In the genomic region with DNA sequence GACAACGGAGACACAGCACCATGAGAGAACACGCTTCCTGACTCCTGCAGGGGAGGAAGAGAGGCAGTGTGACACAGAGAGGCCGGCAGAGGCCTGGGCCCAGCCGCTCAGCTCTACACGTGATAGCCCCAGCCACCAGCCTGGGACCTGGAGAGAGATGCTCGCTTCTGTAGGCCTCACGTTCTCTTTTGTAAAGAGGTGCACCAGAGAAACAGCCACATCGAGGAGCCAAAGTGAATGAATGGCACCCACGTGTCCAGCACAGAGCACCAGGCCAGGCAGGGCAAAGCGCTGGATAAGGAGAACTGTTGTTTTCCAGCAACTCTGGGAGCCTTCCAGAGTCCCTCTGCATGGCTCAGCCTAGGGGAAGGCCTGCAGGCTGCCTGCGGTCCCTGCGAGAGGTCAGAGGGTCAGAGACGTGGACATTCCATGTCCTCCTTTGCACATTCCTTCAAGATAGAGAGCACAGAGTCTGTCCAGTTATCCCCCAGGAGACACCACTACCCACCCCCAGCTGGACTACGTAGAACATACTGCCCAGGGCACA, we compare ENCODE assay signal across 18 cellular contexts. TPM values are rescaled to one million over a fixed set of nuclear protein-coding genes. Genes with fewer than 3 reads are reported as not detected.
DNase-seq lines count a peak whose midpoint lies in the region; ATAC-seq, FAIRE-seq and TF ChIP-seq lines count a peak whose summit lies in the region.
"Had no signal": no experiment of that assay in that cellular context is flagged by ENCODE, and none has a peak within 500 bp of the region (broad histone marks: within the 10 kb centered on the region; RNA-seq: fewer than 3 reads in every experiment).

No MANE protein-coding gene starts in this region.

- DNase-seq in choroid plexus epithelial cell (ENCODE audit: low read depth) = peak; percentile 49
- DNase-seq in kidney = no peak
- DNase-seq in putamen (ENCODE audit: low spot score) = peak; percentile 54
- DNase-seq in SW 1271 (lab: John Stamatoyannopoulos, UW) = no peak
- DNase-seq in SIG-M5 (lab: John Stamatoyannopoulos, UW) = no peak
- DNase-seq: activated CD4-positive, alpha-beta memory T cell treated with anti-CD3 and anti-CD28 coated beads for 36 hours; activated naive CD4-positive, alpha-beta T cell treated with Interleukin-2 at 50 U/mL for 16 hours; Calu3; colonic mucosa; foreskin melanocyte; NCI-H2227 treated with DMSO at 0.1 percent for 48 hours; PC-3 had no signal

- no peaks in the 10 kb centered on the region for H3K9me3 ChIP-seq in kidney (ENCODE audit: control insufficient read depth in 1 of 2, low read length in 2 of 2)
- H3K9me3 ChIP-seq: colonic mucosa had no signal

- H3K27ac ChIP-seq in ACC112 (ENCODE audit: low read depth, low read length) (peak overlapping the region; percentile 69), kidney (ENCODE audit: low read depth in 2 of 2, low read length in 2 of 2) (peak overlapping the region; percentile 22 to 44)
- H3K27ac ChIP-seq: colonic mucosa, HL-60 had no signal

- H3K79me2 ChIP-seq in ACC112 (ENCODE audit: control insufficient read depth, insufficient read depth, low read length, unreplicated experiment) = no peaks in the 10 kb centered on the region

- H3K9ac ChIP-seq in kidney (ENCODE audit: low read length in 2 of 2) = no peak overlapping the region

- no peak overlapping the region for H2AFZ ChIP-seq in ACC112 (ENCODE audit: low read length, unreplicated experiment)

- intact Hi-C loops in kidney (cut with DNase I) = no loop called here

- H3K36me3 ChIP-seq in ACC112 (ENCODE audit: insufficient read depth, low read length) = 0 out of 2 replicates have a peak, but pooled peaks cover 3% of the 10 kb centered on the region
- H3K36me3 ChIP-seq in kidney (ENCODE audit: control insufficient read depth in 1 of 2, insufficient read depth in 2 of 2, low read length in 2 of 2) = no peaks in the 10 kb centered on the region
- H3K36me3 ChIP-seq: colonic mucosa had no signal

- no peak for FAIRE-seq in kidney (lab: Jason Lieb, UNC)

- peaks cover 3% of the 10 kb centered on the region; the same call in 1 of the 2 replicates for H3K27me3 ChIP-seq in ACC112 (ENCODE audit: insufficient read depth, low read length)

- H3K4me3 ChIP-seq in ACC112 (ENCODE audit: low read depth, low read length) = no peak overlapping the region
- no peak overlapping the region for H3K4me3 ChIP-seq in choroid plexus epithelial cell (ENCODE audit: low read depth, low read length)
- H3K4me3 ChIP-seq in kidney (ENCODE audit: low read length in 2 of 2) = no peak overlapping the region
- H3K4me3 ChIP-seq: colonic mucosa had no signal

- ATAC-seq in GM18907 (IDR thresholded peaks at IDR 0.05; ENCODE audit: unreplicated experiment) = no peak
- no peak for ATAC-seq in GM19395 (IDR thresholded peaks at IDR 0.05; ENCODE audit: unreplicated experiment)

- TF ChIP-seq CTCF in choroid plexus epithelial cell (conservative IDR thresholded peaks at IDR 0.05; ENCODE audit: low read depth, low read length) = no peak
- no peak for TF ChIP-seq CTCF in kidney (IDR thresholded peaks at IDR 0.05; ENCODE audit: borderline replicate concordance, extremely low read depth, insufficient read depth)

- H3K4me1 ChIP-seq in ACC112 (ENCODE audit: control insufficient read depth, insufficient read depth, low read length, unreplicated experiment) (peaks cover 19% of the 10 kb centered on the region), kidney (ENCODE audit: control insufficient read depth in 1 of 2, insufficient read depth in 1 of 2, low read depth in 1 of 2, low read length in 2 of 2) (peaks cover 0 to 24% of the 10 kb centered on the region in 2 donors)
- H3K4me1 ChIP-seq: colonic mucosa had no signal

RNA-seq across cellular contexts. Expression of a gene that starts 14.2 kb away (rescaled TPM):
- 101 TPM for total RNA-seq in kidney
- 107 TPM for polyA plus RNA-seq in kidney (ENCODE audit: insufficient read depth, low read depth, low replicate concordance)
- total RNA-seq: MCF 10A had no signal

RNA-seq across cellular contexts. Expression of a gene that starts 15.2 kb away (rescaled TPM):
- total RNA-seq in kidney = 0.50 TPM
- 0.39 TPM for polyA plus RNA-seq in kidney (ENCODE audit: insufficient read depth, low read depth, low replicate concordance)
- total RNA-seq: activated CD4-positive, alpha-beta memory T cell treated with anti-CD3 and anti-CD28 coated beads for 36 hours; Calu3; MCF 10A; renal cortical epithelial cell had no signal

RNA-seq across cellular contexts. Expression of a gene that starts 40.2 kb away (rescaled TPM):
- 9.3 TPM for total RNA-seq in kidney
- polyA plus RNA-seq in kidney (ENCODE audit: insufficient read depth, low read depth, low replicate concordance) = 5.1 TPM

Comparison
In these comparisons a context has a peak if more than half of its experiments do, and no peak if none do; other contexts are left out.
1. DNase-seq: peak in choroid plexus epithelial cell (single experiment) and putamen (single experiment); none in kidney (single experiment), SW 1271 (0 of 2) and SIG-M5 (single experiment).